Comparison of ENCODE assay signal across 8 cellular contexts in genomic region chr19:18919895-18920204, GRCh38. TPM values are rescaled to one million over a fixed set of nuclear protein-coding genes. Genes with fewer than 3 reads are reported as not detected.
DNase-seq lines count a peak whose midpoint lies in the region; ATAC-seq, FAIRE-seq and TF ChIP-seq lines count a peak whose summit lies in the region.

No MANE protein-coding gene starts in this region.

- DNase-seq in T-helper 1 cell (no peak), keratinocyte (ENCODE audit: low read depth, low spot score) (no peak), suprapubic skin (ENCODE audit: low spot score in 2 of 2) (no peak), left lobe of liver (ENCODE audit: low spot score) (no peak), GM19240 (ENCODE audit: insufficient read length, low spot score) (no peak)
- no peak for DNase-seq in activated naive CD4-positive, alpha-beta T cell treated with anti-CD3 and anti-CD28 coated beads, Interleukin-2, amount 50 U/mL, for 72 hours (ENCODE audit: low spot score in 2 of 2)

- H3K4me3 ChIP-seq in keratinocyte (ENCODE audit: control insufficient read depth in 2 of 3, extremely low read depth in 1 of 3, insufficient read depth in 2 of 3, low read depth in 1 of 3, low read length in 3 of 3) (peak overlapping the region; percentile 93 to 97 (median 93)), suprapubic skin (peak overlapping the region; percentile 96)

- ATAC-seq in activated naive CD4-positive, alpha-beta T cell treated with anti-CD3 and anti-CD28 coated beads, Interleukin-2, amount 50 U/mL, for 72 hours = no peak
- ATAC-seq in left lobe of liver (no peak), GM19455 (IDR thresholded peaks at IDR 0.05; ENCODE audit: unreplicated experiment) (no peak)

- no peaks in the 10 kb centered on the region for H3K9me1 ChIP-seq in keratinocyte (ENCODE audit: control insufficient read depth, extremely low read depth, insufficient read depth, low read length)

- FAIRE-seq in keratinocyte (lab: Jason Lieb, UNC) = no peak

- no peak for TF ChIP-seq EP300 in suprapubic skin (IDR thresholded peaks at IDR 0.05)

- TF ChIP-seq CTCF in keratinocyte (optimal IDR thresholded peaks at IDR 0.05 in 1 of 3, IDR thresholded peaks at IDR 0.05 in 1 of 3, conservative IDR thresholded peaks at IDR 0.05 in 1 of 3; ENCODE audit: extremely low read depth in 1 of 3, insufficient read depth in 2 of 3, low read length in 3 of 3) = no peak
- TF ChIP-seq CTCF in suprapubic skin (IDR thresholded peaks at IDR 0.05) = no peak

- peaks cover 51% of the 10 kb centered on the region for H3K79me2 ChIP-seq in keratinocyte (ENCODE audit: control insufficient read depth, insufficient read depth, low read length)

- no peaks in the 10 kb centered on the region for H3K27me3 ChIP-seq in keratinocyte (ENCODE audit: control insufficient read depth, extremely low read depth, insufficient read depth, low read length)
- no peaks in the 10 kb centered on the region for H3K27me3 ChIP-seq in suprapubic skin

- H3K27me3 Mint-ChIP-seq in T-helper 1 cell treated with Interleukin-12 subunit alpha and Interleukin-12 subunit beta and Interleukin-4 antibody, amounts not matched to agents 30 μg/mL and 1 μg/mL, for 36 hours (ENCODE audit: low read depth) = no peaks in the 10 kb centered on the region

- H3K4me1 Mint-ChIP-seq in T-helper 1 cell treated with Interleukin-12 subunit alpha and Interleukin-12 subunit beta and Interleukin-4 antibody, amounts not matched to agents 30 μg/mL and 1 μg/mL, for 36 hours (ENCODE audit: low read depth) = peaks cover 17% of the 10 kb centered on the region

- H3K9me3 ChIP-seq in keratinocyte (ENCODE audit: control insufficient read depth, low read depth, low read length) (no peaks in the 10 kb centered on the region), suprapubic skin (no peaks in the 10 kb centered on the region)

- peak overlapping the region; percentile 34 for H2AFZ ChIP-seq in keratinocyte (ENCODE audit: control insufficient read depth, low read length)

- peak overlapping the region; percentile 98 for H3K4me2 ChIP-seq in keratinocyte (ENCODE audit: control insufficient read depth, extremely low read depth, insufficient read depth, low read depth, low read length)

- peak overlapping the region; percentile 94 for H3K4me3 Mint-ChIP-seq in T-helper 1 cell treated with Interleukin-12 subunit alpha and Interleukin-12 subunit beta and Interleukin-4 antibody, amounts not matched to agents 30 μg/mL and 1 μg/mL, for 36 hours

- TF ChIP-seq POLR2A in suprapubic skin (IDR thresholded peaks at IDR 0.05) = no peak

- H3K27ac ChIP-seq in keratinocyte (ENCODE audit: control insufficient read depth, insufficient read depth, low read length) = peak overlapping the region; percentile 84
- peak overlapping the region; percentile 94 for H3K27ac ChIP-seq in suprapubic skin

- H3K36me3 Mint-ChIP-seq in T-helper 1 cell treated with Interleukin-12 subunit alpha and Interleukin-12 subunit beta and Interleukin-4 antibody, amounts not matched to agents 30 μg/mL and 1 μg/mL, for 36 hours (ENCODE audit: low read depth) = peaks cover 20% of the 10 kb centered on the region
- peaks cover 15 to 32% of the 10 kb centered on the region in 2 donors for H3K36me3 Mint-ChIP-seq in activated naive CD4-positive, alpha-beta T cell treated with anti-CD3 and anti-CD28 coated beads, Interleukin-2, amount 50 U/mL, for 72 hours

- H4K20me1 ChIP-seq in keratinocyte (ENCODE audit: control insufficient read depth, extremely low read depth, insufficient read depth, low read length) = peaks cover 4% of the 10 kb centered on the region

- H3K4me1 ChIP-seq in keratinocyte (ENCODE audit: control insufficient read depth, extremely low read depth, insufficient read depth, low read length) (peaks cover 11% of the 10 kb centered on the region), suprapubic skin (peaks cover 32% of the 10 kb centered on the region)

- dilution Hi-C loops in keratinocyte (cut with MboI; ENCODE audit: extremely low pct_ligation_motif_present, low sequenced_read_pairs) = no loop called here

- peak overlapping the region; percentile 99 for H3K9ac ChIP-seq in keratinocyte (ENCODE audit: control insufficient read depth, extremely low read depth, insufficient read depth, low read length)

- H3K36me3 ChIP-seq in keratinocyte (ENCODE audit: control insufficient read depth in 2 of 2, extremely low read depth in 1 of 2, insufficient read depth in 2 of 2, low read length in 2 of 2) (peaks cover 15 to 27% of the 10 kb centered on the region in 2 experiments), suprapubic skin (peaks cover 51% of the 10 kb centered on the region)

- peak overlapping the region; percentile 89 for H3K27ac Mint-ChIP-seq in T-helper 1 cell treated with Interleukin-12 subunit alpha and Interleukin-12 subunit beta and Interleukin-4 antibody, amounts not matched to agents 30 μg/mL and 1 μg/mL, for 36 hours
- peak overlapping the region; percentile 93 to 98 for H3K27ac Mint-ChIP-seq in activated naive CD4-positive, alpha-beta T cell treated with anti-CD3 and anti-CD28 coated beads, Interleukin-2, amount 50 U/mL, for 72 hours

- no peaks in the 10 kb centered on the region for H3K9me3 Mint-ChIP-seq in T-helper 1 cell treated with Interleukin-12 subunit alpha and Interleukin-12 subunit beta and Interleukin-4 antibody, amounts not matched to agents 30 μg/mL and 1 μg/mL, for 36 hours
- H3K9me3 Mint-ChIP-seq in activated naive CD4-positive, alpha-beta T cell treated with anti-CD3 and anti-CD28 coated beads, Interleukin-2, amount 50 U/mL, for 72 hours = no peaks in the 10 kb centered on the region

- 0% methylated on average over 6 of the region's 15 CpGs for WGBS in suprapubic skin

RNA-seq across cellular contexts. Expression of gene DDX49, which starts 0.3 kb away (rescaled TPM):
- total RNA-seq in activated naive CD4-positive, alpha-beta T cell treated with anti-CD3 and anti-CD28 coated beads, Interleukin-2, amount 50 U/mL, for 72 hours = 10 to 100 TPM; 46.7 to 51.2 TPM
- polyA plus RNA-seq in keratinocyte = 33.1 to 59.4 TPM (median 39.2 TPM) in 3 replicates
- 26.9 TPM for polyA plus RNA-seq in keratinocyte (2011; ENCODE audit: low read depth)
- 25.1 and 41.3 TPM in 2 replicates for polyA plus RNA-seq in keratinocyte (2011; cell fraction: cytosol; rRNA removed)
- polyA plus RNA-seq in keratinocyte (2011; cell fraction: nucleus; rRNA removed) = 33.1 and 34.0 TPM in 2 replicates
- polyA plus RNA-seq in keratinocyte (2012; ENCODE audit: low replicate concordance) = 24.3 and 30.8 TPM in 2 replicates
- polyA minus RNA-seq in keratinocyte = 36.4 to 162 TPM (median 53.6 TPM) in 3 replicates
- 66.4 TPM for polyA minus RNA-seq in keratinocyte (2011; cell fraction: cytosol; rRNA and poly(A)+ RNA removed)
- polyA minus RNA-seq in keratinocyte (2011; cell fraction: nucleus; rRNA and poly(A)+ RNA removed) = 15.8 and 16.9 TPM in 2 replicates
- total RNA-seq in suprapubic skin (10 to 100 TPM; 43.4 to 75.6 (median 58.4) TPM), left lobe of liver (18.9 TPM)

RNA-seq across cellular contexts. Expression of gene COPE, which starts 0.7 kb away (rescaled TPM):
- total RNA-seq in activated naive CD4-positive, alpha-beta T cell treated with anti-CD3 and anti-CD28 coated beads, Interleukin-2, amount 50 U/mL, for 72 hours = 100 to 1,000 TPM; 147 to 190 TPM
- 109 to 198 TPM (median 137 TPM) in 3 replicates for polyA plus RNA-seq in keratinocyte
- 51.6 TPM for polyA plus RNA-seq in keratinocyte (2011; ENCODE audit: low read depth)
- polyA plus RNA-seq in keratinocyte (2011; cell fraction: cytosol; rRNA removed) = 94.7 and 217 TPM in 2 replicates
- polyA plus RNA-seq in keratinocyte (2011; cell fraction: nucleus; rRNA removed) = 78.8 and 124 TPM in 2 replicates
- polyA plus RNA-seq in keratinocyte (2012; ENCODE audit: low replicate concordance) = 125 and 165 TPM in 2 replicates
- 83.4 to 139 TPM (median 121 TPM) in 3 replicates for polyA minus RNA-seq in keratinocyte
- 235 TPM for polyA minus RNA-seq in keratinocyte (2011; cell fraction: cytosol; rRNA and poly(A)+ RNA removed)
- polyA minus RNA-seq in keratinocyte (2011; cell fraction: nucleus; rRNA and poly(A)+ RNA removed) = 62.3 and 70.8 TPM in 2 replicates
- total RNA-seq in suprapubic skin = 100 to 1,000 TPM; 112 to 223 (median 208) TPM
- total RNA-seq in left lobe of liver = 113 TPM

RNA-seq across cellular contexts. Expression of gene HOMER3, which starts 21.2 kb away (rescaled TPM):
- total RNA-seq in activated naive CD4-positive, alpha-beta T cell treated with anti-CD3 and anti-CD28 coated beads, Interleukin-2, amount 50 U/mL, for 72 hours = 1 to 10 TPM in 1 of 2 donors, under 1 TPM in 1; 0.36 to 1.0 TPM
- polyA plus RNA-seq in keratinocyte = 97.2 to 188 TPM (median 119 TPM) in 3 replicates
- polyA plus RNA-seq in keratinocyte (2011; ENCODE audit: low read depth) = 29.7 TPM
- 83.7 and 126 TPM in 2 replicates for polyA plus RNA-seq in keratinocyte (2011; cell fraction: cytosol; rRNA removed)
- polyA plus RNA-seq in keratinocyte (2011; cell fraction: nucleus; rRNA removed) = 75.0 and 98.0 TPM in 2 replicates
- polyA plus RNA-seq in keratinocyte (2012; ENCODE audit: low replicate concordance) = 64.2 and 147 TPM in 2 replicates
- 78.2 to 101 TPM (median 96.4 TPM) in 3 replicates for polyA minus RNA-seq in keratinocyte
- 92.9 TPM for polyA minus RNA-seq in keratinocyte (2011; cell fraction: cytosol; rRNA and poly(A)+ RNA removed)
- polyA minus RNA-seq in keratinocyte (2011; cell fraction: nucleus; rRNA and poly(A)+ RNA removed) = 25.5 and 34.7 TPM in 2 replicates
- total RNA-seq in suprapubic skin = 10 to 100 TPM; 22.9 to 32.9 (median 27.7) TPM
- total RNA-seq in left lobe of liver = 2.8 TPM

RNA-seq across cellular contexts. Expression of gene CERS1, which starts 23.9 kb away (rescaled TPM):
- under 1 TPM in 1 of 2 donors, not detected in 1; 0.21 TPM for total RNA-seq in activated naive CD4-positive, alpha-beta T cell treated with anti-CD3 and anti-CD28 coated beads, Interleukin-2, amount 50 U/mL, for 72 hours
- polyA plus RNA-seq in keratinocyte = 0.09 to 0.23 TPM (median 0.14 TPM) in 3 replicates
- 0.62 TPM for polyA plus RNA-seq in keratinocyte (2011; ENCODE audit: low read depth)
- polyA plus RNA-seq in keratinocyte (2011; cell fraction: cytosol; rRNA removed) = 0.12 and 0.32 TPM in 2 replicates
- polyA plus RNA-seq in keratinocyte (2011; cell fraction: nucleus; rRNA removed) = 0.41 and 1.2 TPM in 2 replicates
- polyA plus RNA-seq in keratinocyte (2012; ENCODE audit: low replicate concordance) = 0.21 and 0.75 TPM in 2 replicates
- polyA minus RNA-seq in keratinocyte = 0.52 TPM in 1 of 3 replicates, not detected in the others
- not detected for polyA minus RNA-seq in keratinocyte (2011; cell fraction: cytosol; rRNA and poly(A)+ RNA removed)
- 0.93 TPM in 1 of 2 replicates, not detected in the other for polyA minus RNA-seq in keratinocyte (2011; cell fraction: nucleus; rRNA and poly(A)+ RNA removed)
- total RNA-seq in suprapubic skin (under 1 TPM in 1 of 4 donors, not detected in 3; 0.68 TPM), left lobe of liver (0.08 TPM)
